ENCODE assay signal across 23 cellular contexts in the genomic region with DNA sequence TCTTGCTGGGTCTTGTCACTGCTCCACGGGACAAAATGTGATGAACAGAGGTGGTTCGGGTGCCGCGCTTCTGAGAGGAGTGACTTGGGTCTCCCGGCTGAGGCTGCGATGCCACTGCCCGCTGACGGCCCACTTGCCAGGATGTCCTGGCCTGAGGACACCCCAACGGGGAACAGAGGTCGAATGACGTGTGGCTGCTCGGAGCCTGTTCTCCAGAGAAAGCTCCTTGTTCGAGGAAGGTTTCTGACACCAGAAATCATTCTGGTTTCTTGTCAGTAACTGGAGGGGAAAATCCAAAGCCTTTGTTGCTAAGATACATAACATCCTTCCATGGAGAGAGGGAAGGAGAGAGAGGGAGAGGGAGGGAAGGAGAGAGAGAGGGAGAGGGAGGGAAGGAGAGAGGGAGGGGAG.
DNase-seq lines count a peak whose midpoint lies in the region; ATAC-seq and TF ChIP-seq lines count a peak whose summit lies in the region.
"Had no signal": no experiment of that assay in that cellular context is flagged by ENCODE, and none has a peak within 500 bp of the region (broad histone marks: within the 10 kb centered on the region; RNA-seq: fewer than 3 reads in every experiment).

No MANE protein-coding gene starts in this region.

- no peak overlapping the region for H3K56ac ChIP-seq in H9 (ENCODE audit: insufficient read length, low read depth, low read length)

- H3K4me1 Mint-ChIP-seq in H9 (peaks cover 41 to 47% of the 10 kb centered on the region in 2 experiments), osteocyte (ENCODE audit: unreplicated experiment) (peaks cover 78% of the 10 kb centered on the region)
- H3K4me1 Mint-ChIP-seq in activated CD4-positive, alpha-beta memory T cell treated with anti-CD3 and anti-CD28 coated beads for 36 hours (ENCODE audit: low read depth) = peaks cover 12% of the 10 kb centered on the region
- peaks cover 6% of the 10 kb centered on the region for H3K4me1 Mint-ChIP-seq in activated T-cell treated with anti-CD3 and anti-CD28 coated beads, Interleukin-2, amount 50 U/mL, for 4 hours (ENCODE audit: low read depth)

- peak overlapping the region; percentile 86 for H3K14ac ChIP-seq in H9 (ENCODE audit: insufficient read depth, low read length)

- H3K9me3 ChIP-seq in H9 (ENCODE audit: control insufficient read depth, low read depth, low read length) (no peaks in the 10 kb centered on the region), iPS-20b (ENCODE audit: insufficient read depth, low read depth, low read length) (no peaks in the 10 kb centered on the region)
- H3K9me3 ChIP-seq: MG63, sigmoid colon had no signal

- H3K36me3 ChIP-seq in iPS-20b (ENCODE audit: insufficient read depth, low read depth, low read length) = no peaks in the 10 kb centered on the region
- H3K36me3 ChIP-seq: cardiac muscle cell, MG63, sigmoid colon had no signal

- intact Hi-C loops in activated CD4-positive, alpha-beta memory T cell treated with anti-CD3 and anti-CD28 coated beads for 36 hours (cut with micrococcal nuclease) = no loop called here

- no peaks in the 10 kb centered on the region for H3K79me1 ChIP-seq in H9 (ENCODE audit: insufficient read depth, low read depth, low read length, poor library complexity, severe bottlenecking)

- H3K27ac ChIP-seq in H9 (ENCODE audit: insufficient read length, low read depth, low read length) = peak overlapping the region; percentile 36
- peak overlapping the region; percentile 46 for H3K27ac ChIP-seq in caudate nucleus (ENCODE audit: low read depth, low read length)
- H3K27ac ChIP-seq in iPS-20b (ENCODE audit: low read length) = no peak overlapping the region
- H3K27ac ChIP-seq: cardiac muscle cell, epithelial cell of prostate, hepatocyte, sigmoid colon had no signal

- H2AK5ac ChIP-seq in H9 (ENCODE audit: insufficient read length, low read length) = peak overlapping the region; percentile 19

- peak overlapping the region in 1 of 2 experiments; percentile 54; a peak in 2 of 5 replicates for H3K4me3 Mint-ChIP-seq in H9
- no peak overlapping the region for H3K4me3 Mint-ChIP-seq in osteocyte (ENCODE audit: unreplicated experiment)
- H3K4me3 Mint-ChIP-seq in activated CD4-positive, alpha-beta memory T cell treated with anti-CD3 and anti-CD28 coated beads for 36 hours = no peak overlapping the region
- no peak overlapping the region for H3K4me3 Mint-ChIP-seq in activated T-cell treated with anti-CD3 and anti-CD28 coated beads, Interleukin-2, amount 50 U/mL, for 4 hours
- H3K4me3 Mint-ChIP-seq: activated naive CD4-positive, alpha-beta T cell treated with anti-CD3 and anti-CD28 coated beads for 36 hours had no signal

- H3T11ph ChIP-seq in H9 (ENCODE audit: low read length) = peak overlapping the region; percentile 57

- H3K9me3 Mint-ChIP-seq in H9 (peaks cover 2 to 3% of the 10 kb centered on the region in 2 experiments), osteocyte (ENCODE audit: unreplicated experiment) (no peaks in the 10 kb centered on the region)
- no peaks in the 10 kb centered on the region for H3K9me3 Mint-ChIP-seq in activated CD4-positive, alpha-beta memory T cell treated with anti-CD3 and anti-CD28 coated beads for 36 hours
- no peaks in the 10 kb centered on the region for H3K9me3 Mint-ChIP-seq in activated T-cell treated with anti-CD3 and anti-CD28 coated beads, Interleukin-2, amount 50 U/mL, for 4 hours
- H3K9me3 Mint-ChIP-seq: activated naive CD4-positive, alpha-beta T cell treated with anti-CD3 and anti-CD28 coated beads for 36 hours; CD14-positive monocyte had no signal

- peak overlapping the region; percentile 90 for H3K18ac ChIP-seq in H9 (ENCODE audit: insufficient read length, low read depth, low read length)

- no peak overlapping the region for H2AFZ ChIP-seq in H9 (ENCODE audit: low read length)
- H2AFZ ChIP-seq: hepatocyte, parathyroid adenoma had no signal

- CTCF ChIA-PET in activated CD4-positive, alpha-beta memory T cell treated with anti-CD3 and anti-CD28 coated beads for 36 hours (lab: Charles Lee) = no interaction called here

- H3K27me3 ChIP-seq in H9 (ENCODE audit: insufficient read depth, low read length) (no peaks in the 10 kb centered on the region), iPS-20b (ENCODE audit: insufficient read depth, low read length) (no peaks in the 10 kb centered on the region)
- H3K27me3 ChIP-seq: cardiac muscle cell, MG63, sigmoid colon had no signal

- H4K5ac ChIP-seq in H9 (ENCODE audit: insufficient read length, low read depth, low read length) = no peak overlapping the region

- no peak overlapping the region for H4K91ac ChIP-seq in H9 (ENCODE audit: insufficient read length, low read depth, low read length)

- no peaks in the 10 kb centered on the region for H3K79me2 ChIP-seq in H9 (ENCODE audit: insufficient read depth, low read length)
- H3K79me2 ChIP-seq: hepatocyte, parathyroid adenoma had no signal

- no peak overlapping the region for H3K23ac ChIP-seq in H9 (ENCODE audit: insufficient read length, low read depth, low read length)

- no peak for ATAC-seq in activated T-cell treated with anti-CD3 and anti-CD28 coated beads, Interleukin-2, amount 50 U/mL, for 4 hours

- H3K36me3 Mint-ChIP-seq in H9 (ENCODE audit: insufficient read depth in 1 of 3, low read depth in 3 of 3) (peaks cover 0 to 10% (median 0%) of the 10 kb centered on the region in 3 experiments; a peak in 2 of 7 replicates), osteocyte (ENCODE audit: unreplicated experiment) (no peaks in the 10 kb centered on the region)
- H3K36me3 Mint-ChIP-seq in activated CD4-positive, alpha-beta memory T cell treated with anti-CD3 and anti-CD28 coated beads for 36 hours = no peaks in the 10 kb centered on the region
- H3K36me3 Mint-ChIP-seq in activated T-cell treated with anti-CD3 and anti-CD28 coated beads, Interleukin-2, amount 50 U/mL, for 4 hours (ENCODE audit: insufficient read depth) = no peaks in the 10 kb centered on the region
- H3K36me3 Mint-ChIP-seq: CD14-positive monocyte had no signal

- peaks cover 3% of the 10 kb centered on the region; the same call in 1 of the 2 replicates for H3K4me1 ChIP-seq in H9 (ENCODE audit: insufficient read depth, low read length)
- H3K4me1 ChIP-seq in iPS-20b (ENCODE audit: insufficient read depth, low read length) = peaks cover 14% of the 10 kb centered on the region; the same call in 1 of the 2 replicates

- H2BK20ac ChIP-seq in H9 (ENCODE audit: low read depth, low read length, poor library complexity, severe bottlenecking) = no peak overlapping the region

- POLR2A ChIA-PET in activated CD4-positive, alpha-beta memory T cell treated with anti-CD3 and anti-CD28 coated beads for 36 hours (lab: Charles Lee) = no interaction called here

- H3K4me3 ChIP-seq in iPS-20b (ENCODE audit: low read length) (no peak overlapping the region), foreskin fibroblast (ENCODE audit: low read depth in 1 of 2, low read length in 2 of 2) (no peak overlapping the region)
- H3K4me3 ChIP-seq: cardiac muscle cell, hepatocyte, lung, MG63, sigmoid colon had no signal

- WGBS in H9 (ENCODE audit: extremely low coverage, insufficient read length, low lambda C conversion rate) = no CpG with 5 or more reads among the region's 13 CpGs

- DNase-seq in H9 (no peak), caudate nucleus (lab: John Stamatoyannopoulos, UW) (no peak), osteocyte (ENCODE audit: extremely low spot score, unreplicated experiment) (peak; percentile 71), foreskin fibroblast (no peak), SIG-M5 (lab: John Stamatoyannopoulos, UW) (no peak)
- no peak for DNase-seq in activated CD4-positive, alpha-beta memory T cell treated with anti-CD3 and anti-CD28 coated beads for 36 hours
- DNase-seq in activated T-cell treated with anti-CD3 and anti-CD28 coated beads, Interleukin-2, amount 50 U/mL, for 4 hours = no peak
- DNase-seq: activated CD4-positive, alpha-beta T cell treated with anti-CD3 and anti-CD28 coated beads for 1 hour; activated CD8-positive, alpha-beta memory T cell treated with anti-CD3 and anti-CD28 coated beads for 24 hours; activated naive CD4-positive, alpha-beta T cell treated with anti-CD3 and anti-CD28 coated beads for 36 hours; activated T-cell treated with anti-CD3 and anti-CD28 coated beads, Interleukin-2, amount 50 U/mL, for 48 hours; amniotic stem cell; MG63; NCI-H1436; NCI-H2171 treated with DMSO at 0.1 percent for 48 hours; sigmoid colon had no signal

- no peak overlapping the region for H2BK5ac ChIP-seq in H9 (ENCODE audit: insufficient read length, low read length)

- H3K27ac Mint-ChIP-seq in H9 (peak overlapping the region; percentile 62 to 95 (median 80)), osteocyte (ENCODE audit: unreplicated experiment) (peak overlapping the region; percentile 96)
- H3K27ac Mint-ChIP-seq in activated CD4-positive, alpha-beta memory T cell treated with anti-CD3 and anti-CD28 coated beads for 36 hours = no peak overlapping the region
- H3K27ac Mint-ChIP-seq: activated naive CD4-positive, alpha-beta T cell treated with anti-CD3 and anti-CD28 coated beads for 36 hours; CD14-positive monocyte had no signal

- no peak overlapping the region for H3K4me2 ChIP-seq in H9 (ENCODE audit: insufficient read depth, insufficient read length, low read length)

- H3K9ac ChIP-seq in H9 (ENCODE audit: extremely low read depth, insufficient read length, low read length) (no peak overlapping the region), iPS-20b (ENCODE audit: low read depth, low read length) (peak overlapping the region; percentile 2; the same call in 1 of the 2 replicates)
- H3K9ac ChIP-seq: parathyroid adenoma had no signal

- TF ChIP-seq CTCF in H9 (conservative IDR thresholded peaks at IDR 0.05) (no peak), osteocyte (IDR thresholded peaks at IDR 0.05) (no peak), foreskin fibroblast (IDR thresholded peaks at IDR 0.05; ENCODE audit: low read depth, low read length) (no peak)

- no peak overlapping the region; the same call in 1 of the 2 replicates for H3K4ac ChIP-seq in H9 (ENCODE audit: low read depth, low read length)

- no peak overlapping the region for H4K8ac ChIP-seq in H9 (replicated peaks; ENCODE audit: insufficient read length, low read depth, low read length)

- peak overlapping the region; percentile 65 for H2BK12ac ChIP-seq in H9 (ENCODE audit: insufficient read length, low read depth, low read length)

- peak overlapping the region; percentile 89 for H2BK120ac ChIP-seq in H9 (ENCODE audit: low read depth, low read length, poor library complexity, severe bottlenecking)

- H3K27me3 Mint-ChIP-seq in H9 (ENCODE audit: low read depth) (peaks cover 6% of the 10 kb centered on the region), osteocyte (ENCODE audit: unreplicated experiment) (no peaks in the 10 kb centered on the region)
- H3K27me3 Mint-ChIP-seq in activated CD4-positive, alpha-beta memory T cell treated with anti-CD3 and anti-CD28 coated beads for 36 hours = peaks cover 11% of the 10 kb centered on the region
- peaks cover 32% of the 10 kb centered on the region for H3K27me3 Mint-ChIP-seq in activated T-cell treated with anti-CD3 and anti-CD28 coated beads, Interleukin-2, amount 50 U/mL, for 4 hours (ENCODE audit: low read depth)

- H4K20me1 ChIP-seq in H9 (ENCODE audit: control insufficient read depth, insufficient read depth, insufficient read length) = no peaks in the 10 kb centered on the region

- no peaks in the 10 kb centered on the region for H3K23me2 ChIP-seq in H9 (ENCODE audit: insufficient read length, low read depth, low read length, poor library complexity, severe bottlenecking)

- no peak overlapping the region for H2BK15ac ChIP-seq in H9 (ENCODE audit: low read depth, low read length)
